ENCODE assay signal across 33 cellular contexts in the genomic region with DNA sequence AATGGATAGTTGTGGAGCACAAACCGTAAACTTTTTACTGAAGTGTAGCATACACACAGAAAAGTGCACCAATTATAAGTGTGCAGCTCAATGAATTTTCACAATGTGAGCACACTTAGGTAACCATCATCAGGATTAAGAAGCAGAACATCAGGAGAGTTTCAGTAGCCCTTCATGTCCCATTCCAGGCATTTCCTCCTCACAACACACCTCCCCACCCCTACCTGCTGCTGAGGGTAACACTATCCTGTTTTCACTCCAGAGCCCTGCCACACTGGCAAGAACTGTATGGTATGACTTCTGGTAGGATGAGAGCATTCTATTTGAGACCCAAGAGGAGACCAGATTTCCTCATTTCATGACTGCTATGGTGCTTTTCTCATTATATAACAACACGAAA.
"Had no signal": no experiment of that assay in that cellular context is flagged by ENCODE, and none has a peak within 500 bp of the region (broad histone marks: within the 10 kb centered on the region; RNA-seq: fewer than 3 reads in every experiment).

No MANE protein-coding gene starts in this region.

- H3K27ac ChIP-seq: adrenal gland, body of pancreas, coronary artery, dorsolateral prefrontal cortex, heart left ventricle, left lung, neutrophil, ovary, right lobe of liver, skin epidermis, testis, transverse colon, VCaP had no signal

- H3K36me3 Mint-ChIP-seq: activated naive CD8-positive, alpha-beta T cell treated with anti-CD3 and anti-CD28 coated beads for 36 hours had no signal

- H3K36me3 ChIP-seq: adrenal gland, heart left ventricle, left lung, neutrophil, ovary, right lobe of liver, transverse colon had no signal

- ATAC-seq: activated CD4-positive, CD25-positive, alpha-beta regulatory T cell treated with anti-CD3 and anti-CD28 coated beads, Interleukin-2, amount 50 U/mL, for 24 hours; body of pancreas; esophagus mucosa; heart left ventricle; left lung; mucosa of descending colon; stimulated activated naive CD8-positive, alpha-beta T cell treated with anti-CD3 and anti-CD28 coated beads, Interleukin-15, Interleukin-2, amounts not matched to agents 100 U/mL and 50 U/mL, for 24 hours had no signal

- H3K4me1 Mint-ChIP-seq: activated naive CD8-positive, alpha-beta T cell treated with anti-CD3 and anti-CD28 coated beads for 36 hours; nephron progenitor cell had no signal

- DNase-seq: activated CD4-positive, alpha-beta T cell treated with anti-CD3 and anti-CD28 coated beads for 48 hours; activated CD4-positive, alpha-beta T cell treated with anti-CD3 and anti-CD28 coated beads, Interleukin-2, amount 50 U/mL, for 48 hours; activated CD8-positive, alpha-beta memory T cell treated with anti-CD3 and anti-CD28 coated beads for 24 hours; activated effector memory CD4-positive, alpha-beta T cell treated with Interleukin-2 at 50 U/mL for 16 hours; activated naive CD4-positive, alpha-beta T cell treated with anti-CD3 and anti-CD28 coated beads for 36 hours; activated naive CD8-positive, alpha-beta T cell treated with anti-CD3 and anti-CD28 coated beads for 36 hours; adrenal gland; aorta; body of pancreas; dorsolateral prefrontal cortex; effector memory CD4-positive, alpha-beta T cell; foreskin fibroblast; heart left ventricle; left lung; mucosa of descending colon; nephron progenitor cell; ovary; right lobe of liver; stimulated activated CD4-positive, alpha-beta T cell treated with anti-CD3 and anti-CD28 coated beads, Interleukin-12 subunit alpha, Interleukin-12 subunit beta, amount 100 ng/mL, for 4 hours; stimulated activated CD4-positive, alpha-beta T cell treated with anti-CD3 and anti-CD28 coated beads, Interleukin-4, amount 100 ng/mL, for 1 hour; stimulated activated naive CD8-positive, alpha-beta T cell treated with anti-CD3 and anti-CD28 coated beads, Interleukin-15, Interleukin-2, amounts not matched to agents 100 U/mL and 50 U/mL, for 24 hours; T-helper 1 cell; testis; transverse colon had no signal

- H3K27ac Mint-ChIP-seq: activated naive CD4-positive, alpha-beta T cell treated with anti-CD3 and anti-CD28 coated beads for 36 hours; activated naive CD8-positive, alpha-beta T cell treated with anti-CD3 and anti-CD28 coated beads for 36 hours; nephron progenitor cell; progenitor cell of endocrine pancreas; T-helper 2 cell treated with Interferon-gamma antibody and Interleukin-4, amounts not matched to agents 5 μg/mL and 100 μg/mL, for 36 hours had no signal

- H3K4me1 ChIP-seq: adrenal gland, body of pancreas, left lung, testis, transverse colon had no signal

- H3K9me3 ChIP-seq: adrenal gland, body of pancreas, mucosa of descending colon, neutrophil, ovary, right lobe of liver, testis, transverse colon had no signal

- H3K27me3 ChIP-seq: adrenal gland, body of pancreas, heart left ventricle, left lung, neutrophil, ovary, right lobe of liver, testis, transverse colon had no signal

- H3K27me3 Mint-ChIP-seq: activated naive CD8-positive, alpha-beta T cell treated with anti-CD3 and anti-CD28 coated beads for 36 hours; progenitor cell of endocrine pancreas had no signal

- H3K4me3 ChIP-seq: adrenal gland, body of pancreas, coronary artery, dorsolateral prefrontal cortex, heart left ventricle, left lung, lung, mucosa of descending colon, ovary, right lobe of liver, skin epidermis, testis, transverse colon had no signal

- H3K4me3 Mint-ChIP-seq: activated naive CD4-positive, alpha-beta T cell treated with anti-CD3 and anti-CD28 coated beads for 36 hours; activated naive CD8-positive, alpha-beta T cell treated with anti-CD3 and anti-CD28 coated beads for 36 hours; nephron progenitor cell; T-helper 2 cell treated with Interferon-gamma antibody and Interleukin-4, amounts not matched to agents 5 μg/mL and 100 μg/mL, for 36 hours had no signal
